ENCODE assay signal across 1 cellular context in genomic region chr19:49398931-49399330, GRCh38.
TF ChIP-seq lines count a peak whose summit lies in the region.

No MANE protein-coding gene starts in this region.

TF ChIP-seq in GM23338, 12 proteins besides CTCF, POLR2A, EP300 and RAD21 (continued from another document):
- TF ChIP-seq ZNF462 (CRISPR knock-in tag; IDR thresholded peaks at IDR 0.05) (no peak), POLR2AphosphoS5 (IDR thresholded peaks at IDR 0.05; ENCODE audit: low read depth) (no peak), ZNF331 (CRISPR knock-in tag; IDR thresholded peaks at IDR 0.05; ENCODE audit: low read depth) (no peak), STAT1 (IDR thresholded peaks at IDR 0.05; ENCODE audit: unreplicated experiment) (no peak)
